In the genomic region with DNA sequence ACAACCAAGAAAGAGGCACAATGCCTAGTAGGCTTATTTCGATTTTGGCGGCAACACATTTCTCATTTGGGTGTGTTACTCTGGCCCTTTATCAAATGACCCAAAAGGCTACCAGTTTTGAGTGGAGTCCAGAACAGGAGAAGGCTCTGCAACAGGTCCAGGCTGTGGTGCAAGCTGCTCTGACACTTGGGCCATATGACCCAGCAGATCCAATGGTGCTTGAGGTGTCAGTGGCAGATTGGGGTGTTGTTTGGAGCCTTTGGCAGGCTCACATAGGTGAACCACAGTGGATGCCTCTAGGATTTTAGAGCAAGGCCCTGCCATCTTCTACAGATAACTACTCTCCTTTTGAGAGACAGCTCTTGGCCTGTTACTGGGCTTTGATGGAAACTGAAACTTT, we compare ENCODE assay signal across 4 cellular contexts. TPM values are rescaled to one million over a fixed set of nuclear protein-coding genes. Genes with fewer than 3 reads are reported as not detected.
DNase-seq lines count a peak whose midpoint lies in the region; ATAC-seq, FAIRE-seq and TF ChIP-seq lines count a peak whose summit lies in the region.
"Not testable (repeated sequence)": the region's sequence is repeated elsewhere in the genome, so short reads cannot be mapped to it uniquely, and the experiment has no call there.

No MANE protein-coding gene starts in this region.

- FAIRE-seq in K562 (lab: Jason Lieb, UNC) = not testable (repeated sequence)

- not testable (repeated sequence) for TF ChIP-seq RAD21 in K562 (CRISPR knock-in tag; conservative IDR thresholded peaks at IDR 0.05 in 1 of 2, IDR thresholded peaks at IDR 0.05 in 1 of 2)

- H3K4me3 Mint-ChIP-seq in activated naive CD4-positive, alpha-beta T cell treated with anti-CD3 and anti-CD28 coated beads, Interleukin-2, amount 10 ng/mL, durations not matched to agents 7 days and 5 days = not testable (repeated sequence)

- not testable (repeated sequence) for TF ChIP-seq EP300 in K562 (IDR thresholded peaks at IDR 0.05; ENCODE audit: low read length); sigmoid colon (IDR thresholded peaks at IDR 0.05)

- H3K36me3 Mint-ChIP-seq in activated naive CD4-positive, alpha-beta T cell treated with anti-CD3 and anti-CD28 coated beads, Interleukin-2, amount 10 ng/mL, durations not matched to agents 7 days and 5 days = not testable (repeated sequence)

- H3K4me1 Mint-ChIP-seq in activated naive CD4-positive, alpha-beta T cell treated with anti-CD3 and anti-CD28 coated beads, Interleukin-2, amount 10 ng/mL, durations not matched to agents 7 days and 5 days = not testable (repeated sequence)

- peak; percentile 16 for DNase-seq in activated naive CD4-positive, alpha-beta T cell treated with anti-CD3 and anti-CD28 coated beads, Interleukin-2, amount 10 ng/mL, durations not matched to agents 7 days and 5 days
- not testable (repeated sequence) for DNase-seq in K562 (ENCODE audit: extremely low read depth in 1 of 4, low spot score in 3 of 4)
- DNase-seq in posterior vena cava (ENCODE audit: low spot score) (peak; percentile 23), sigmoid colon (peak; percentile 10)

- H3K27me3 Mint-ChIP-seq in activated naive CD4-positive, alpha-beta T cell treated with anti-CD3 and anti-CD28 coated beads, Interleukin-2, amount 10 ng/mL, durations not matched to agents 7 days and 5 days = peaks cover 11% of the 10 kb centered on the region

- TF ChIP-seq CTCF in K562 (IDR thresholded peaks at IDR 0.05 in 2 of 3, conservative IDR thresholded peaks at IDR 0.05 in 1 of 3; ENCODE audit: insufficient read depth in 2 of 3, low read depth in 1 of 3, low read length in 3 of 3); sigmoid colon (IDR thresholded peaks at IDR 0.05): not testable (repeated sequence)

- not testable (repeated sequence) for H3K27ac Mint-ChIP-seq in activated naive CD4-positive, alpha-beta T cell treated with anti-CD3 and anti-CD28 coated beads, Interleukin-2, amount 10 ng/mL, durations not matched to agents 7 days and 5 days

- not testable (repeated sequence) for H3K9me3 ChIP-seq in K562 (replicated peaks; ENCODE audit: control insufficient read depth, insufficient read depth, low read depth, low read length); sigmoid colon

- H3K4me1 ChIP-seq in K562 (replicated peaks in 1 of 2; ENCODE audit: control insufficient read depth in 2 of 2, insufficient read depth in 2 of 2, low read length in 2 of 2) = peaks cover 9 to 31% of the 10 kb centered on the region in 2 experiments
- not testable (repeated sequence) for H3K4me1 ChIP-seq in sigmoid colon

- POLR2A ChIA-PET in K562 (lab: Yijun Ruan, JAX) = interaction anchor here (0.6 to 1.2 kb wide), 2 partner anchors 47 to 69 kb away, joined by 3 read pairs; no protein-coding TSS in a partner anchor

- 17% methylated on average over 2 of the region's 2 CpGs for WGBS in K562 (ENCODE audit: insufficient coverage, low coverage, missing lambda C conversion rate)
- 96 to 98% methylated on average over 2 of the region's 2 CpGs for WGBS in sigmoid colon, 2 donors

- H3K36me3 ChIP-seq in K562 (ENCODE audit: control insufficient read depth, insufficient read depth, low read length); sigmoid colon: not testable (repeated sequence)

- H3K9ac ChIP-seq in K562 (ENCODE audit: insufficient read depth in 1 of 2, low read depth in 2 of 2, low read length in 2 of 2) = peak overlapping the region in 1 of 2 experiments; percentile 59; a peak in 2 of 4 replicates

- peak overlapping the region; percentile 64 for H2AFZ ChIP-seq in K562 (ENCODE audit: low read depth, low read length)

- H3K79me2 ChIP-seq in K562 (ENCODE audit: control insufficient read depth, insufficient read depth, low read length) = not testable (repeated sequence)

- CTCF ChIA-PET in activated naive CD4-positive, alpha-beta T cell treated with anti-CD3 and anti-CD28 coated beads, Interleukin-2, amount 10 ng/mL, durations not matched to agents 7 days and 5 days (lab: Charles Lee) = interaction anchor here (1.4 to 2.0 kb wide), 2 partner anchors 9 to 15 kb away, joined by 4 to 5 read pairs; no protein-coding TSS in a partner anchor
- CTCF ChIA-PET in K562 (lab: Yijun Ruan, JAX; ENCODE audit: low intra/inter-chr PET ratio) = not testable (repeated sequence)

- not testable (repeated sequence) for H4K20me1 ChIP-seq in K562 (replicated peaks; ENCODE audit: control insufficient read depth, insufficient read depth, low read length)

- peak overlapping the region; percentile 76 for H3K27ac ChIP-seq in K562 (ENCODE audit: extremely low read depth, low read depth, low read length)
- not testable (repeated sequence) for H3K27ac ChIP-seq in sigmoid colon

- ATAC-seq in K562 = not testable (repeated sequence)

- in situ Hi-C loops in K562 (cut with MboI) = not testable (repeated sequence)

- intact Hi-C loops in K562 (cut with micrococcal nuclease); sigmoid colon (cut with DNase I): not testable (repeated sequence)
- intact Hi-C loops in posterior vena cava (cut with DNase I) = loop anchor here in 1 of 2 donors (10.0 kb wide), 1 partner anchor 453 kb away; the partner anchor contains the start of gene EXT2

- peak overlapping the region; percentile 66 for H3K4me2 ChIP-seq in K562 (ENCODE audit: insufficient read depth, low read length)

- H3K27me3 ChIP-seq in K562 (ENCODE audit: control insufficient read depth in 2 of 2, insufficient read depth in 2 of 2, low read length in 2 of 2); sigmoid colon: not testable (repeated sequence)

- H3K9me3 Mint-ChIP-seq in activated naive CD4-positive, alpha-beta T cell treated with anti-CD3 and anti-CD28 coated beads, Interleukin-2, amount 10 ng/mL, durations not matched to agents 7 days and 5 days = not testable (repeated sequence)

- H3K4me3 ChIP-seq in K562, sigmoid colon: not testable (repeated sequence)

- not testable (repeated sequence) for BruUV-seq in K562 (replicated peaks; lab: Mats Ljungman, UMichigan)

- not testable (repeated sequence) for H3K9me1 ChIP-seq in K562 (ENCODE audit: control insufficient read depth, insufficient read depth, low read length)

- TF ChIP-seq POLR2A in K562 (conservative IDR thresholded peaks at IDR 0.05); sigmoid colon (IDR thresholded peaks at IDR 0.05): not testable (repeated sequence)

TF ChIP-seq in K562, 482 proteins besides CTCF, POLR2A, EP300 and RAD21 (continues in another document):
- TF ChIP-seq, protein P1, sequence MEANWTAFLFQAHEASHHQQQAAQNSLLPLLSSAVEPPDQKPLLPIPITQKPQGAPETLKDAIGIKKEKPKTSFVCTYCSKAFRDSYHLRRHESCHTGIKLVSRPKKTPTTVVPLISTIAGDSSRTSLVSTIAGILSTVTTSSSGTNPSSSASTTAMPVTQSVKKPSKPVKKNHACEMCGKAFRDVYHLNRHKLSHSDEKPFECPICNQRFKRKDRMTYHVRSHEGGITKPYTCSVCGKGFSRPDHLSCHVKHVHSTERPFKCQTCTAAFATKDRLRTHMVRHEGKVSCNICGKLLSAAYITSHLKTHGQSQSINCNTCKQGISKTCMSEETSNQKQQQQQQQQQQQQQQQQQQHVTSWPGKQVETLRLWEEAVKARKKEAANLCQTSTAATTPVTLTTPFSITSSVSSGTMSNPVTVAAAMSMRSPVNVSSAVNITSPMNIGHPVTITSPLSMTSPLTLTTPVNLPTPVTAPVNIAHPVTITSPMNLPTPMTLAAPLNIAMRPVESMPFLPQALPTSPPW (CRISPR knock-in tag; IDR thresholded peaks at IDR 0.05) = 0 out of 2 replicates have a peak, but pooled peaks have one; percentile 3

RNA-seq across cellular contexts. Expression of gene CD82, which starts 17.9 kb away (rescaled TPM):
- total RNA-seq in K562 (2011; cell fraction: chromatin; rRNA removed; ENCODE audit: low replicate concordance) = 3.5 and 6.3 TPM in 2 replicates
- total RNA-seq in K562 (2011; cell fraction: nucleolus; rRNA removed) = 5.3 and 8.8 TPM in 2 replicates
- 4.4 and 6.4 TPM in 2 replicates for total RNA-seq in K562 (2011; cell fraction: nucleoplasm; rRNA removed)
- 3.9 and 4.7 TPM in 2 replicates for total RNA-seq in K562 (2014; rRNA removed)
- 1.3 and 2.0 TPM in 2 replicates for total RNA-seq in K562 (2014; rRNA removed; fragmentation: Illumina TruSeq; extraction: Trizol)
- total RNA-seq in K562 (2015; rRNA removed; fragmentation: Illumina TruSeq; extraction: Trizol) = 4.4 and 4.5 TPM in 2 replicates
- 8.2 and 9.4 TPM in 2 replicates for total RNA-seq in K562 (2021)
- 2.8 and 5.9 TPM in 2 replicates for polyA plus RNA-seq in K562 (2011; rRNA removed)
- 5.3 and 7.6 TPM in 2 replicates for polyA plus RNA-seq in K562 (2011; cell fraction: cytosol; rRNA removed)
- polyA plus RNA-seq in K562 (2011; cell fraction: nucleus; rRNA removed) = 1.1 and 2.4 TPM in 2 replicates
- 9.2 and 23.4 TPM in 2 replicates for polyA plus RNA-seq in K562 (2012)
- polyA plus RNA-seq in K562 (2014; fragmentation: Illumina TruSeq; extraction: Trizol) = 3.0 and 3.7 TPM in 2 replicates
- polyA plus RNA-seq in K562 (2014; fragmentation: Nextera tagmentation; extraction: Ambion mirVana) = under 1 TPM; 0.27 to 0.30 TPM
- polyA plus RNA-seq in K562 (2014; rRNA removed) = 4.6 and 5.8 TPM in 2 replicates
- polyA minus RNA-seq in K562 (2011; rRNA and poly(A)+ RNA removed) = 1.8 and 3.5 TPM in 2 replicates
- 2.4 and 4.0 TPM in 2 replicates for polyA minus RNA-seq in K562 (2011; cell fraction: cytosol; rRNA and poly(A)+ RNA removed)
- polyA minus RNA-seq in K562 (2011; cell fraction: nucleus; rRNA and poly(A)+ RNA removed) = 2.3 and 3.4 TPM in 2 replicates
- total RNA-seq in posterior vena cava = 10 to 100 TPM; 26.8 to 28.6 TPM
- 10 to 100 TPM in 3 of 4 donors, 1 to 10 TPM in 1; 8.7 to 23.3 (median 16.8) TPM for total RNA-seq in sigmoid colon
- 10 to 100 TPM in 1 of 3 donors, 1 to 10 TPM in 2; 4.2 to 67.4 (median 6.0) TPM for polyA plus RNA-seq in sigmoid colon
